Comparison of ENCODE assay signal across 1 cellular context in the genomic region with DNA sequence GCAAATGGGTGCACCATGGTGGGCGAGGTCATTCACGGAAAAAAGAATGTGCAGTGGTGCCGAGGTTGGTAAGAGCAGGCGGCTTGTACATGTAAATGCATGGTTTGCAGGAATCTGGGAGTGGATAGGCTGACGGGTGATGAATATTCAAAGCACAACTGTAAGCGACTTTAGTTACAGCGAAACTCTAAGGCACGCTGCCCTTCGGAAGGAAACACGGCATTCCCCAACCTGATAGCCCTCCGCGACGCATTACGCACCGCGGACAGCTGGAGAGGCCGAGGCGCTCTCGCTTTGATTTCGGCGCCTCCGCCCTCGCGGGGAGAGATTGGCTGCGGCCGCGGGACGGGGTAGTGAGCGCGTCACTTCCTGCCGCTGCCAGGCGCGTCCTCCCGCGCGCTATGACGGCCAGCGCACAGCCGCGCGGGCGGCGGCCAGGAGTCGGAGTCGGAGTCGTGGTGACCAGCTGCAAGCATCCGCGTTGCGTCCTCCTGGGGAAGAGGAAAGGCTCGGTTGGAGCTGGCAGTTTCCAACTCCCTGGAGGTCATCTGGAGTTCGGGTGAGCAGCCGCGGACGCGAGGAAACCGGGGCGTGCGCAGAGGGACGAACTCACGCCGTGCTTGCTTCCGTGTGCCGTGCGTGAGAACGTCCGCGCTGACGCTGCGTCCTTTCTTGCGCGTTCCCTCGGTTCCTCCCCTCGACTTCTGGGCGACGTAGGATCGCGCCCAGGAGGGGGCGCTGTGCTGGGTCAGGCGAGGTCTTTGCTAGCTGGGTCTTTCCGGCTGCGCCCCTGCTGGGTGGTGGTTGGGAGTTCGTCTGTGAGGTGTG.
TF ChIP-seq lines count a peak whose summit lies in the region.

A gene (plus strand): TSS at position 381 of the 828 bp plus-strand sequence. CDS start 21 bp downstream, at position 402.

TF ChIP-seq in H1, 55 proteins besides CTCF, POLR2A, EP300 and RAD21:
- TF ChIP-seq, protein P1, sequence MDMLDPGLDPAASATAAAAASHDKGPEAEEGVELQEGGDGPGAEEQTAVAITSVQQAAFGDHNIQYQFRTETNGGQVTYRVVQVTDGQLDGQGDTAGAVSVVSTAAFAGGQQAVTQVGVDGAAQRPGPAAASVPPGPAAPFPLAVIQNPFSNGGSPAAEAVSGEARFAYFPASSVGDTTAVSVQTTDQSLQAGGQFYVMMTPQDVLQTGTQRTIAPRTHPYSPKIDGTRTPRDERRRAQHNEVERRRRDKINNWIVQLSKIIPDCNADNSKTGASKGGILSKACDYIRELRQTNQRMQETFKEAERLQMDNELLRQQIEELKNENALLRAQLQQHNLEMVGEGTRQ (IDR thresholded peaks at IDR 0.05; ENCODE audit: low read length): no peak
- TF ChIP-seq, protein P2, sequence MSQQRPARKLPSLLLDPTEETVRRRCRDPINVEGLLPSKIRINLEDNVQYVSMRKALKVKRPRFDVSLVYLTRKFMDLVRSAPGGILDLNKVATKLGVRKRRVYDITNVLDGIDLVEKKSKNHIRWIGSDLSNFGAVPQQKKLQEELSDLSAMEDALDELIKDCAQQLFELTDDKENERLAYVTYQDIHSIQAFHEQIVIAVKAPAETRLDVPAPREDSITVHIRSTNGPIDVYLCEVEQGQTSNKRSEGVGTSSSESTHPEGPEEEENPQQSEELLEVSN (IDR thresholded peaks at IDR 0.05): peak; percentile 91
- TF ChIP-seq EZH2 (IDR thresholded peaks at IDR 0.05; ENCODE audit: low read depth, low read length, severe bottlenecking): no peak
- TF ChIP-seq SRF (IDR thresholded peaks at IDR 0.05; ENCODE audit: low read depth, low read length): no peak
- TF ChIP-seq HDAC2 (IDR thresholded peaks at IDR 0.05; ENCODE audit: borderline replicate concordance in 1 of 2, low read depth in 2 of 2, low read length in 2 of 2): peak in 1 of 2 experiments; percentile 91; a peak in 2 of 4 replicates
- no peak for TF ChIP-seq SP1 (IDR thresholded peaks at IDR 0.05; ENCODE audit: low read depth, low read length)
- TF ChIP-seq GABPA (IDR thresholded peaks at IDR 0.05; ENCODE audit: borderline replicate concordance, insufficient read depth, low read length): no peak
- peak; percentile 84 for TF ChIP-seq CREB1 (IDR thresholded peaks at IDR 0.05)
- no peak for TF ChIP-seq EGR1 (IDR thresholded peaks at IDR 0.05; ENCODE audit: borderline replicate concordance, low read depth, low read length)
- no peak for TF ChIP-seq JUN (IDR thresholded peaks at IDR 0.05; ENCODE audit: low read depth, low read length)
- TF ChIP-seq TAF7 (optimal IDR thresholded peaks at IDR 0.05; ENCODE audit: borderline replicate concordance, low read depth, low read length): peak; percentile 78
- TF ChIP-seq, protein P3, sequence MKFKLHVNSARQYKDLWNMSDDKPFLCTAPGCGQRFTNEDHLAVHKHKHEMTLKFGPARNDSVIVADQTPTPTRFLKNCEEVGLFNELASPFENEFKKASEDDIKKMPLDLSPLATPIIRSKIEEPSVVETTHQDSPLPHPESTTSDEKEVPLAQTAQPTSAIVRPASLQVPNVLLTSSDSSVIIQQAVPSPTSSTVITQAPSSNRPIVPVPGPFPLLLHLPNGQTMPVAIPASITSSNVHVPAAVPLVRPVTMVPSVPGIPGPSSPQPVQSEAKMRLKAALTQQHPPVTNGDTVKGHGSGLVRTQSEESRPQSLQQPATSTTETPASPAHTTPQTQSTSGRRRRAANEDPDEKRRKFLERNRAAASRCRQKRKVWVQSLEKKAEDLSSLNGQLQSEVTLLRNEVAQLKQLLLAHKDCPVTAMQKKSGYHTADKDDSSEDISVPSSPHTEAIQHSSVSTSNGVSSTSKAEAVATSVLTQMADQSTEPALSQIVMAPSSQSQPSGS (IDR thresholded peaks at IDR 0.05; ENCODE audit: low read length): no peak
- peak; percentile 71 for TF ChIP-seq CHD2 (IDR thresholded peaks at IDR 0.05; ENCODE audit: low read length)
- TF ChIP-seq CBX8 (IDR thresholded peaks at IDR 0.05; ENCODE audit: borderline replicate concordance, low read depth, low read length): no peak
- TF ChIP-seq, protein P4, sequence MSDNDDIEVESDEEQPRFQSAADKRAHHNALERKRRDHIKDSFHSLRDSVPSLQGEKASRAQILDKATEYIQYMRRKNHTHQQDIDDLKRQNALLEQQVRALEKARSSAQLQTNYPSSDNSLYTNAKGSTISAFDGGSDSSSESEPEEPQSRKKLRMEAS (IDR thresholded peaks at IDR 0.05): peak; percentile 81
- TF ChIP-seq BACH1 (IDR thresholded peaks at IDR 0.05; ENCODE audit: low read length): peak; percentile 81
- peak; percentile 12; the same call in 1 of the 2 replicates for TF ChIP-seq MAFK (IDR thresholded peaks at IDR 0.05; ENCODE audit: low read depth, low read length)
- TF ChIP-seq, protein P5, sequence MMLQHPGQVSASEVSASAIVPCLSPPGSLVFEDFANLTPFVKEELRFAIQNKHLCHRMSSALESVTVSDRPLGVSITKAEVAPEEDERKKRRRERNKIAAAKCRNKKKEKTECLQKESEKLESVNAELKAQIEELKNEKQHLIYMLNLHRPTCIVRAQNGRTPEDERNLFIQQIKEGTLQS (IDR thresholded peaks at IDR 0.05; ENCODE audit: insufficient read depth, low read depth, low read length): no peak
- TF ChIP-seq RXRA (IDR thresholded peaks at IDR 0.05; ENCODE audit: insufficient read depth, low read depth, low read length): peak; percentile 97
- no peak for TF ChIP-seq SIRT6 (IDR thresholded peaks at IDR 0.05; ENCODE audit: low read length)
- peak; percentile 71 for TF ChIP-seq KDM4A (IDR thresholded peaks at IDR 0.05; ENCODE audit: low read depth, low read length, severe bottlenecking)
- TF ChIP-seq CBX5 (IDR thresholded peaks at IDR 0.05; ENCODE audit: low read depth, low read length): no peak
- TF ChIP-seq NRF1 (IDR thresholded peaks at IDR 0.05; ENCODE audit: low read depth, low read length): no peak
- TF ChIP-seq SP4 (IDR thresholded peaks at IDR 0.05; ENCODE audit: low read length): no peak
- peak; percentile 81 for TF ChIP-seq TBP (IDR thresholded peaks at IDR 0.05; ENCODE audit: low read depth, low read length)
- no peak for TF ChIP-seq CHD1 (IDR thresholded peaks at IDR 0.05; ENCODE audit: low read depth, low read length)
- TF ChIP-seq PHF8 (conservative IDR thresholded peaks at IDR 0.05; ENCODE audit: low read depth, low read length): peak; percentile 100
- peak; percentile 4; the same call in 1 of the 2 replicates for TF ChIP-seq JUND (IDR thresholded peaks at IDR 0.05; ENCODE audit: low read length)
- no peak for TF ChIP-seq RNF2 (IDR thresholded peaks at IDR 0.05; ENCODE audit: borderline replicate concordance, low read depth, low read length, missing control alignments, poor library complexity, severe bottlenecking)
- TF ChIP-seq KDM5A (IDR thresholded peaks at IDR 0.05; ENCODE audit: low read length): no peak
- TF ChIP-seq SUZ12 (IDR thresholded peaks at IDR 0.05; ENCODE audit: low read length): peak; percentile 41; the same call in 1 of the 2 replicates
- no peak for TF ChIP-seq HDAC6 (IDR thresholded peaks at IDR 0.05; ENCODE audit: low read depth, low read length)
- no peak for TF ChIP-seq SP2 (IDR thresholded peaks at IDR 0.05; ENCODE audit: low read length)
- peak; percentile 50; the same call in 1 of the 2 replicates for TF ChIP-seq POU5F1 (IDR thresholded peaks at IDR 0.05; ENCODE audit: low read depth, low read length)
- TF ChIP-seq RBBP5 (IDR thresholded peaks at IDR 0.05; ENCODE audit: borderline replicate concordance, low read depth, low read length): peak; percentile 91; the same call in 1 of the 2 replicates
- TF ChIP-seq SIN3A (conservative IDR thresholded peaks at IDR 0.05 in 1 of 2, IDR thresholded peaks at IDR 0.05 in 1 of 2; ENCODE audit: low read depth in 1 of 2, low read length in 2 of 2): peak in 1 of 2 experiments; percentile 84; a peak in 1 of 4 replicates
- TF ChIP-seq KDM1A (IDR thresholded peaks at IDR 0.05; ENCODE audit: borderline replicate concordance, low read length): peak; percentile 63; the same call in 1 of the 2 replicates
- no peak for TF ChIP-seq CEBPB (IDR thresholded peaks at IDR 0.05; ENCODE audit: low read depth, low read length)
- no peak for TF ChIP-seq BRCA1 (IDR thresholded peaks at IDR 0.05; ENCODE audit: low read depth, low read length)
- TF ChIP-seq NANOG (IDR thresholded peaks at IDR 0.05; ENCODE audit: insufficient read depth, low read depth, low read length, poor library complexity, severe bottlenecking): no peak
- TF ChIP-seq FOSL1 (IDR thresholded peaks at IDR 0.05; ENCODE audit: insufficient read depth, low read depth, low read length): no peak
- peak; percentile 35; the same call in 1 of the 2 replicates for TF ChIP-seq GTF2F1 (IDR thresholded peaks at IDR 0.05; ENCODE audit: borderline replicate concordance, low read depth, low read length)
- no peak; the same call in 1 of the 2 replicates for TF ChIP-seq YY1 (IDR thresholded peaks at IDR 0.05; ENCODE audit: low read depth, low read length)
- 0 out of 2 replicates have a peak, but pooled peaks have one; percentile 38 for TF ChIP-seq TCF12 (IDR thresholded peaks at IDR 0.05; ENCODE audit: low read depth, low read length)
- peak; percentile 96 for TF ChIP-seq POLR2AphosphoS5 (IDR thresholded peaks at IDR 0.05; ENCODE audit: low read depth, low read length)
- peak; percentile 92 for TF ChIP-seq ASH2L (IDR thresholded peaks at IDR 0.05; ENCODE audit: low read length)
- TF ChIP-seq TEAD4 (IDR thresholded peaks at IDR 0.05; ENCODE audit: low read depth, low read length): peak; percentile 37; the same call in 1 of the 2 replicates
- no peak for TF ChIP-seq RFX5 (IDR thresholded peaks at IDR 0.05; ENCODE audit: borderline replicate concordance, low read depth, low read length)
- peak; percentile 94 for TF ChIP-seq TAF1 (IDR thresholded peaks at IDR 0.05; ENCODE audit: low read depth, low read length)
